Comparison of ENCODE assay signal across 8 cellular contexts in genomic region chr11:73072935-73073481, GRCh38.
DNase-seq lines count a peak whose midpoint lies in the region; ATAC-seq and TF ChIP-seq lines count a peak whose summit lies in the region.

No MANE protein-coding gene starts in this region.

- H3K27ac ChIP-seq in RWPE2 (ENCODE audit: poor library complexity, severe bottlenecking) (no peak overlapping the region), gastroesophageal sphincter (peak overlapping the region; percentile 2 to 59 (median 30))
- H3K27ac ChIP-seq in effector memory CD4-positive, alpha-beta T cell (ENCODE audit: insufficient read depth, low read length, poor library complexity, severe bottlenecking) = no peak overlapping the region

- H3K27me3 Mint-ChIP-seq in activated naive CD4-positive, alpha-beta T cell treated with anti-CD3 and anti-CD28 coated beads, Interleukin-2, amount 50 U/mL, for 24 hours = no peaks in the 10 kb centered on the region
- H3K27me3 Mint-ChIP-seq in activated naive CD4-positive, alpha-beta T cell treated with anti-CD3 and anti-CD28 coated beads for 36 hours (ENCODE audit: low read depth) = no peaks in the 10 kb centered on the region

- CTCF ChIA-PET in activated naive CD4-positive, alpha-beta T cell treated with anti-CD3 and anti-CD28 coated beads for 36 hours (lab: Charles Lee) = no interaction called here

- no peak for TF ChIP-seq EP300 in gastroesophageal sphincter (IDR thresholded peaks at IDR 0.05)

- TF ChIP-seq CTCF in RWPE2 (IDR thresholded peaks at IDR 0.05; ENCODE audit: poor library complexity, severe bottlenecking) (no peak), gastroesophageal sphincter (IDR thresholded peaks at IDR 0.05) (no peak)

- H3K36me3 ChIP-seq in RWPE2 (ENCODE audit: low read depth) (no peaks in the 10 kb centered on the region), gastroesophageal sphincter (peaks cover 0 to 4% of the 10 kb centered on the region in 2 donors)
- peaks cover 7% of the 10 kb centered on the region for H3K36me3 ChIP-seq in effector memory CD4-positive, alpha-beta T cell (ENCODE audit: control insufficient read depth, insufficient read depth, low read length)

- H3K4me1 ChIP-seq in RWPE2 (ENCODE audit: insufficient read depth, poor library complexity, severe bottlenecking) = peaks cover 4% of the 10 kb centered on the region
- peaks cover 0 to 21% (median 13%) of the 10 kb centered on the region in 3 donors for H3K4me1 ChIP-seq in gastroesophageal sphincter
- H3K4me1 ChIP-seq in effector memory CD4-positive, alpha-beta T cell (ENCODE audit: control insufficient read depth, insufficient read depth, low read length, poor library complexity, severe bottlenecking) = no peaks in the 10 kb centered on the region

- H3K4me3 Mint-ChIP-seq in activated naive CD4-positive, alpha-beta T cell treated with anti-CD3 and anti-CD28 coated beads, Interleukin-2, amount 50 U/mL, for 24 hours = peak overlapping the region; percentile 4
- no peak overlapping the region for H3K4me3 Mint-ChIP-seq in activated naive CD4-positive, alpha-beta T cell treated with anti-CD3 and anti-CD28 coated beads for 36 hours

- H3K4me3 ChIP-seq in RWPE2 (ENCODE audit: severe bottlenecking) (no peak overlapping the region), gastroesophageal sphincter (peak overlapping the region in 1 of 2 donors; percentile 3)
- no peak overlapping the region for H3K4me3 ChIP-seq in effector memory CD4-positive, alpha-beta T cell (ENCODE audit: insufficient read depth, low read depth, low read length, poor library complexity, severe bottlenecking)

- 29 to 31% methylated on average over 2 of the region's 2 CpGs for WGBS in gastroesophageal sphincter (ENCODE audit: low coverage in 1 of 2), 2 donors

- no peak for DNase-seq in activated naive CD4-positive, alpha-beta T cell treated with anti-CD3 and anti-CD28 coated beads for 36 hours
- DNase-seq in RWPE2 (ENCODE audit: low spot score) (no peak), NK-92 (lab: John Stamatoyannopoulos, UW; ENCODE audit: unreplicated experiment) (no peak)
- no peak for DNase-seq in stimulated activated naive CD8-positive, alpha-beta T cell treated with anti-CD3 and anti-CD28 coated beads, Interleukin-15, Interleukin-2, amounts not matched to agents 100 U/mL and 50 U/mL, for 24 hours
- no peak for DNase-seq in effector memory CD4-positive, alpha-beta T cell

- TF ChIP-seq POLR2A in gastroesophageal sphincter (IDR thresholded peaks at IDR 0.05) = no peak

- peaks cover 54% of the 10 kb centered on the region for H3K4me1 Mint-ChIP-seq in activated naive CD4-positive, alpha-beta T cell treated with anti-CD3 and anti-CD28 coated beads, Interleukin-2, amount 50 U/mL, for 24 hours
- peaks cover 27% of the 10 kb centered on the region for H3K4me1 Mint-ChIP-seq in activated naive CD4-positive, alpha-beta T cell treated with anti-CD3 and anti-CD28 coated beads for 36 hours (ENCODE audit: low read depth)

- ATAC-seq in HG03045 (IDR thresholded peaks at IDR 0.05; ENCODE audit: unreplicated experiment) (peak; percentile 51), RWPE2 (ENCODE audit: low read depth) (peak; percentile 84), gastroesophageal sphincter (peak; percentile 43)
- peak; percentile 80 for ATAC-seq in stimulated activated naive CD8-positive, alpha-beta T cell treated with anti-CD3 and anti-CD28 coated beads, Interleukin-15, Interleukin-2, amounts not matched to agents 100 U/mL and 50 U/mL, for 24 hours

- no peaks in the 10 kb centered on the region for H3K9me3 Mint-ChIP-seq in activated naive CD4-positive, alpha-beta T cell treated with anti-CD3 and anti-CD28 coated beads, Interleukin-2, amount 50 U/mL, for 24 hours
- peaks cover 6% of the 10 kb centered on the region for H3K9me3 Mint-ChIP-seq in activated naive CD4-positive, alpha-beta T cell treated with anti-CD3 and anti-CD28 coated beads for 36 hours

- peak overlapping the region; percentile 76 for H3K27ac Mint-ChIP-seq in activated naive CD4-positive, alpha-beta T cell treated with anti-CD3 and anti-CD28 coated beads, Interleukin-2, amount 50 U/mL, for 24 hours
- H3K27ac Mint-ChIP-seq in activated naive CD4-positive, alpha-beta T cell treated with anti-CD3 and anti-CD28 coated beads for 36 hours = no peak overlapping the region

- H3K9me3 ChIP-seq in RWPE2 (ENCODE audit: severe bottlenecking) (no peaks in the 10 kb centered on the region), gastroesophageal sphincter (no peaks in the 10 kb centered on the region)
- H3K9me3 ChIP-seq in effector memory CD4-positive, alpha-beta T cell (ENCODE audit: control insufficient read depth, low read length) = no peaks in the 10 kb centered on the region

- H3K27me3 ChIP-seq in RWPE2 (ENCODE audit: insufficient read depth, poor library complexity, severe bottlenecking) = no peaks in the 10 kb centered on the region
- no peaks in the 10 kb centered on the region for H3K27me3 ChIP-seq in gastroesophageal sphincter
- no peaks in the 10 kb centered on the region for H3K27me3 ChIP-seq in effector memory CD4-positive, alpha-beta T cell (replicated peaks; ENCODE audit: control insufficient read depth, insufficient read depth, low read length, poor library complexity, severe bottlenecking)

- intact Hi-C loops in activated naive CD4-positive, alpha-beta T cell treated with anti-CD3 and anti-CD28 coated beads for 36 hours (cut with micrococcal nuclease) = no loop called here

- H3K36me3 Mint-ChIP-seq in activated naive CD4-positive, alpha-beta T cell treated with anti-CD3 and anti-CD28 coated beads, Interleukin-2, amount 50 U/mL, for 24 hours = peaks cover 14% of the 10 kb centered on the region
- H3K36me3 Mint-ChIP-seq in activated naive CD4-positive, alpha-beta T cell treated with anti-CD3 and anti-CD28 coated beads for 36 hours (ENCODE audit: low read depth) = peaks cover 10% of the 10 kb centered on the region

Comparison
In these comparisons a context has a peak if more than half of its experiments do, and no peak if none do; other contexts are left out.
1. H3K27ac ChIP-seq: peak in gastroesophageal sphincter (4 of 4); none in RWPE2 (single experiment) and effector memory CD4-positive, alpha-beta T cell (single experiment).
2. Peak in every context shown above with its lines, with median percentiles within 50 percentile points of each other: ATAC-seq.